Comparison of ENCODE assay signal across 9 cellular contexts in the genomic region with DNA sequence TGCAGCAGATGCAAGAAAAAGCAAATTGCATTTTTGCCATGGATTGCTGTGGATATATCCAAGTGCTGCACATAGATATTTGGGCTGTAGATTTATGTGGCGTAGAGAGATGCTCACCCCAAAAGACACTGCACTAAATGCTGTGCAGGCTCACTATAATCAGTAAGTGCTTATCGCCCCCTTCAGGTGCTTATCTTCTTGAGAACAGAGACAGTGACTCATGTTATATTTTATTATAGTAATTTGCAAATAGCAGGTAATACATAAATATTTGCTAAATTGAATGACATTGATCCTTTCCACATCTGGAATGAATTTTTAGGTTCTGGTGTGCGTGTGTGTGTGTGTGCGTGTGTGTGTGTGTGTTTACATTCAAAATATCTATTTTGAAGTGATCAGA. TPM values are rescaled to one million over a fixed set of nuclear protein-coding genes. Genes with fewer than 3 reads are reported as not detected.
DNase-seq lines count a peak whose midpoint lies in the region; ATAC-seq and TF ChIP-seq lines count a peak whose summit lies in the region.
"Had no signal": no experiment of that assay in that cellular context is flagged by ENCODE, and none has a peak within 500 bp of the region (broad histone marks: within the 10 kb centered on the region; RNA-seq: fewer than 3 reads in every experiment).

No MANE protein-coding gene starts in this region.

- peak; percentile 9 for DNase-seq in activated CD4-positive, alpha-beta T cell treated with anti-CD3 and anti-CD28 coated beads for 48 hours
- no peak for DNase-seq in activated CD4-positive, alpha-beta T cell treated with anti-CD3 and anti-CD28 coated beads, Interleukin-2, amount 50 U/mL, for 48 hours
- DNase-seq in NCI-H748 (lab: John Stamatoyannopoulos, UW; ENCODE audit: unreplicated experiment), result peak; percentile 72
- peak in 1 of 10 donors; percentile 22 for DNase-seq in dorsolateral prefrontal cortex
- DNase-seq in stromal cell of bone marrow (ENCODE audit: low read depth), result peak; percentile 21
- DNase-seq in GOT3 (lab: John Stamatoyannopoulos, UW), result no peak

- peak in 46 of 56 donors; percentile 14 to 55 (median 37) for TF ChIP-seq CTCF in dorsolateral prefrontal cortex (IDR thresholded peaks at IDR 0.05 in 54 of 56, conservative IDR thresholded peaks at IDR 0.05 in 2 of 56; ENCODE audit: low read depth in 1 of 56, partially characterized antibody in 56 of 56)

- ATAC-seq in GM21528 (IDR thresholded peaks at IDR 0.05; ENCODE audit: low FRiP score, unreplicated experiment) (no peak), HG03108 (IDR thresholded peaks at IDR 0.05; ENCODE audit: unreplicated experiment) (no peak)
- ATAC-seq: naive thymus-derived CD8-positive, alpha-beta T cell had no signal

- intact Hi-C loops in dorsolateral prefrontal cortex (cut with DNase I), result no loop called here

- no peak overlapping the region for H3K4me3 ChIP-seq in dorsolateral prefrontal cortex

- no peak overlapping the region for H3K27ac ChIP-seq in dorsolateral prefrontal cortex

- H3K27me3 ChIP-seq in dorsolateral prefrontal cortex, result peaks cover 0 to 3% (median 0%) of the 10 kb centered on the region in 45 donors

RNA-seq across cellular contexts. Expression of a gene that starts 36.8 kb away (rescaled TPM):
- total RNA-seq in dorsolateral prefrontal cortex, result 10 to 100 TPM; 42.7 to 92.0 (median 63.2) TPM

Comparison
In these comparisons a context has a peak if more than half of its experiments do, and no peak if none do; other contexts are left out.
1. DNase-seq: peak in activated CD4-positive, alpha-beta T cell treated with anti-CD3 and anti-CD28 coated beads for 48 hours (single experiment), NCI-H748 (single experiment) and stromal cell of bone marrow (single experiment); none in activated CD4-positive, alpha-beta T cell treated with anti-CD3 and anti-CD28 coated beads, Interleukin-2, amount 50 U/mL, for 48 hours (0 of 2) and GOT3 (single experiment).